17 cellular contexts compared by ENCODE assay signal in the genomic region with DNA sequence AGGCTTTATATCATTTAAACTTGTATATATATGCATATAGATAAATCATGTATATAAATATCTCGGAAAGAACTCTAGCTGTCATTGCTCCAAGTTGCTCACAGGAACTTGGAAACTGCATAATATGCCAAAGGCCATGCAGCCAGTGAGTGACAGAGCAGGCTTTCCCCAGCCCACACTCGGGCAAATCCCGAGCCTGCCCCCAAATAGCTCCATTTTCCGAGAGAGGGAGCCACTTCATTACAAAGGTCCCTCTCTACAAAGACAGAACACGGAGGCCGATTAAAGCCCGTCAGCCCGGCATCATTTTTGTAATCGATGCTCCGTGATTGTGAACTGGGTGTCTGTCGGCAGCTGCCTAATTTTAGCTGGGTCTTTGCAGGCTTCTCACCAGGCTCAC.
A peak's percentile ranks its signal among the peaks of the same experiment; 100 is the strongest.
DNase-seq lines count a peak whose midpoint lies in the region; ATAC-seq, FAIRE-seq and TF ChIP-seq lines count a peak whose summit lies in the region.
"Had no signal": no experiment of that assay in that cellular context is flagged by ENCODE, and none has a peak within 500 bp of the region (broad histone marks: within the 10 kb centered on the region; RNA-seq: fewer than 3 reads in every experiment).

No MANE protein-coding gene starts in this region.

- H3K4me3 ChIP-seq in K562, result no peak overlapping the region
- H3K4me3 ChIP-seq in left ventricle myocardium inferior, result peak overlapping the region; percentile 32
- no peak overlapping the region for H3K4me3 ChIP-seq in psoas muscle
- H3K4me3 ChIP-seq in Peyer's patch, result no peak overlapping the region
- H3K4me3 ChIP-seq: SK-N-MC had no signal

- no peaks in the 10 kb centered on the region for H3K9me1 ChIP-seq in K562 (ENCODE audit: control insufficient read depth, insufficient read depth, low read length)

- H3K36me3 ChIP-seq in K562 (ENCODE audit: control insufficient read depth, insufficient read depth, low read length) (no peaks in the 10 kb centered on the region), left ventricle myocardium inferior (no peaks in the 10 kb centered on the region), psoas muscle (ENCODE audit: insufficient read depth in 1 of 2, low read depth in 1 of 2) (no peaks in the 10 kb centered on the region), Peyer's patch (no peaks in the 10 kb centered on the region)

- no peaks in the 10 kb centered on the region for H3K79me2 ChIP-seq in K562 (ENCODE audit: control insufficient read depth, insufficient read depth, low read length)

- POLR2A ChIA-PET in K562 (lab: Yijun Ruan, JAX), result interaction anchor here (0.7 kb wide), 1 partner anchor 146 kb away, joined by 5 read pairs; no protein-coding TSS in a partner anchor

- no TSS peak for BruUV-seq in K562 (replicated peaks; lab: Mats Ljungman, UMichigan)

- H3K9me3 ChIP-seq in K562 (replicated peaks; ENCODE audit: control insufficient read depth, insufficient read depth, low read depth, low read length) (no peaks in the 10 kb centered on the region), left ventricle myocardium inferior (replicated peaks) (no peaks in the 10 kb centered on the region), psoas muscle (no peaks in the 10 kb centered on the region), Peyer's patch (no peaks in the 10 kb centered on the region)

- CTCF ChIA-PET in K562 (lab: Yijun Ruan, JAX; ENCODE audit: low intra/inter-chr PET ratio), result interaction anchor here (1.5 kb wide), 1 partner anchor 333 kb away, joined by 3 read pairs; no protein-coding TSS in a partner anchor

- no peak for TF ChIP-seq EP300 in K562 (IDR thresholded peaks at IDR 0.05; ENCODE audit: low read length)

- in situ Hi-C loops in K562 (cut with MboI), result no loop called here

- H3K27me3 ChIP-seq in K562 (ENCODE audit: control insufficient read depth in 2 of 2, insufficient read depth in 2 of 2, low read length in 2 of 2) (peaks cover 13 to 35% of the 10 kb centered on the region in 2 experiments; a peak in 3 of 5 replicates), left ventricle myocardium inferior (ENCODE audit: low read depth) (peaks cover 8% of the 10 kb centered on the region), psoas muscle (ENCODE audit: insufficient read depth in 3 of 3, low read length in 2 of 3) (peaks cover 0 to 2% (median 0%) of the 10 kb centered on the region in 3 donors), Peyer's patch (peaks cover 0 to 6% of the 10 kb centered on the region in 2 donors)

- peak; percentile 54; the same call in 2 of the 3 replicates for ATAC-seq in K562
- peak; percentile 23 to 64 (median 46) for ATAC-seq in psoas muscle
- no peak for ATAC-seq in HG02870 (IDR thresholded peaks at IDR 0.05; ENCODE audit: unreplicated experiment)
- ATAC-seq: CD8-positive, alpha-beta T cell; T-cell had no signal

- TF ChIP-seq POLR2A in K562 (conservative IDR thresholded peaks at IDR 0.05) (no peak), Peyer's patch (IDR thresholded peaks at IDR 0.05) (no peak)

- H3K4me1 ChIP-seq in K562 (replicated peaks in 1 of 2; ENCODE audit: control insufficient read depth in 2 of 2, insufficient read depth in 2 of 2, low read length in 2 of 2) (no peaks in the 10 kb centered on the region), left ventricle myocardium inferior (peaks cover 31% of the 10 kb centered on the region), psoas muscle (peaks cover 16% of the 10 kb centered on the region), Peyer's patch (no peaks in the 10 kb centered on the region)

- intact Hi-C loops in K562 (cut with micrococcal nuclease), result no loop called here
- intact Hi-C loops in left ventricle myocardium inferior (cut with micrococcal nuclease), result no loop called here
- intact Hi-C loops in psoas muscle (cut with DNase I), result no loop called here

- H4K20me1 ChIP-seq in K562 (replicated peaks; ENCODE audit: control insufficient read depth, insufficient read depth, low read length), result no peaks in the 10 kb centered on the region; the same call in 1 of the 2 replicates

- no peak overlapping the region for H3K9ac ChIP-seq in K562 (ENCODE audit: insufficient read depth in 1 of 2, low read depth in 2 of 2, low read length in 2 of 2)

- TF ChIP-seq CTCF in K562 (IDR thresholded peaks at IDR 0.05 in 2 of 3, conservative IDR thresholded peaks at IDR 0.05 in 1 of 3; ENCODE audit: insufficient read depth in 2 of 3, low read depth in 1 of 3, low read length in 3 of 3), result peak in 1 of 3 experiments; percentile 16; a peak in 2 of 6 replicates
- TF ChIP-seq CTCF in left ventricle myocardium inferior (IDR thresholded peaks at IDR 0.05; ENCODE audit: borderline replicate concordance), result peak; percentile 17
- no peak for TF ChIP-seq CTCF in psoas muscle (IDR thresholded peaks at IDR 0.05)
- no peak for TF ChIP-seq CTCF in Peyer's patch (IDR thresholded peaks at IDR 0.05)

- no peak overlapping the region for H2AFZ ChIP-seq in K562 (ENCODE audit: low read depth, low read length)

- WGBS in K562 (ENCODE audit: insufficient coverage, low coverage, missing lambda C conversion rate), result under 1% methylated on average over 11 of the region's 11 CpGs
- WGBS in psoas muscle, 3 donors, result 25 to 36% (median 27%) methylated on average over 11 of the region's 11 CpGs

- no peak overlapping the region for H3K27ac ChIP-seq in K562 (ENCODE audit: extremely low read depth, low read depth, low read length)
- H3K27ac ChIP-seq in left ventricle myocardium inferior (replicated peaks), result peak overlapping the region; percentile 67
- H3K27ac ChIP-seq in psoas muscle, result peak overlapping the region; percentile 59
- no peak overlapping the region for H3K27ac ChIP-seq in Peyer's patch
- H3K27ac ChIP-seq: 22Rv1, SK-N-MC had no signal

- no peak overlapping the region for H3K4me2 ChIP-seq in K562 (ENCODE audit: insufficient read depth, low read length)

- peak; percentile 19 for DNase-seq in DMS 273 (lab: John Stamatoyannopoulos, UW; ENCODE audit: unreplicated experiment)
- no peak for DNase-seq in DMS 273 treated with DMSO at 0.1 percent for 48 hours (lab: John Stamatoyannopoulos, UW)
- DNase-seq in K562 (ENCODE audit: extremely low read depth in 1 of 4, low spot score in 3 of 4), result peak in 1 of 4 experiments; percentile 6
- no peak for DNase-seq in left ventricle myocardium inferior
- no peak for DNase-seq in psoas muscle
- no peak for DNase-seq in stimulated activated CD4-positive, alpha-beta T cell treated with anti-CD3 and anti-CD28 coated beads, Interleukin-4, amount 100 ng/mL, for 1 hour
- DNase-seq in Peyer's patch, result no peak
- DNase-seq: CD8-positive, alpha-beta T cell; KBM-7; NCI-H187 treated with DMSO at 0.1 percent for 48 hours; NK-92 treated with Interleukin-12 subunit alpha and Interleukin-12 subunit beta, amount 100 ng/mL, for 24 hours; OCI-M1; T-cell had no signal

- no peak for FAIRE-seq in K562 (lab: Jason Lieb, UNC)
- FAIRE-seq: D721Med had no signal

- TF ChIP-seq RAD21 in K562 (CRISPR knock-in tag; conservative IDR thresholded peaks at IDR 0.05 in 1 of 2, IDR thresholded peaks at IDR 0.05 in 1 of 2), result peak in 1 of 2 experiments; percentile 11; a peak in 1 of 4 replicates

TF ChIP-seq in K562, 482 proteins besides CTCF, POLR2A, EP300 and RAD21:
- TF ChIP-seq KDM5B (IDR thresholded peaks at IDR 0.05; ENCODE audit: insufficient replicate concordance, low read depth, low read length) (no peak), ZFP1 (CRISPR knock-in tag; IDR thresholded peaks at IDR 0.05) (no peak), ZNF75A (CRISPR knock-in tag; IDR thresholded peaks at IDR 0.05) (no peak), RBM25 (IDR thresholded peaks at IDR 0.05; ENCODE audit: low read depth, low read length, severe bottlenecking) (no peak), ZNF766 (CRISPR knock-in tag; conservative IDR thresholded peaks at IDR 0.05) (no peak), ADNP (tag; IDR thresholded peaks at IDR 0.05) (no peak), FOXA1 (IDR thresholded peaks at IDR 0.05; ENCODE audit: borderline replicate concordance) (no peak), ZC3H11A (IDR thresholded peaks at IDR 0.05; ENCODE audit: low read depth, low read length) (no peak)

Comparison
In these comparisons a context has a peak if more than half of its experiments do, and no peak if none do; other contexts are left out.
1. H3K27ac ChIP-seq: peak in left ventricle myocardium inferior (single experiment) and psoas muscle (single experiment); none in K562 (single experiment) and Peyer's patch (0 of 4).